Comparison of ENCODE assay signal across 9 cellular contexts in the genomic region with DNA sequence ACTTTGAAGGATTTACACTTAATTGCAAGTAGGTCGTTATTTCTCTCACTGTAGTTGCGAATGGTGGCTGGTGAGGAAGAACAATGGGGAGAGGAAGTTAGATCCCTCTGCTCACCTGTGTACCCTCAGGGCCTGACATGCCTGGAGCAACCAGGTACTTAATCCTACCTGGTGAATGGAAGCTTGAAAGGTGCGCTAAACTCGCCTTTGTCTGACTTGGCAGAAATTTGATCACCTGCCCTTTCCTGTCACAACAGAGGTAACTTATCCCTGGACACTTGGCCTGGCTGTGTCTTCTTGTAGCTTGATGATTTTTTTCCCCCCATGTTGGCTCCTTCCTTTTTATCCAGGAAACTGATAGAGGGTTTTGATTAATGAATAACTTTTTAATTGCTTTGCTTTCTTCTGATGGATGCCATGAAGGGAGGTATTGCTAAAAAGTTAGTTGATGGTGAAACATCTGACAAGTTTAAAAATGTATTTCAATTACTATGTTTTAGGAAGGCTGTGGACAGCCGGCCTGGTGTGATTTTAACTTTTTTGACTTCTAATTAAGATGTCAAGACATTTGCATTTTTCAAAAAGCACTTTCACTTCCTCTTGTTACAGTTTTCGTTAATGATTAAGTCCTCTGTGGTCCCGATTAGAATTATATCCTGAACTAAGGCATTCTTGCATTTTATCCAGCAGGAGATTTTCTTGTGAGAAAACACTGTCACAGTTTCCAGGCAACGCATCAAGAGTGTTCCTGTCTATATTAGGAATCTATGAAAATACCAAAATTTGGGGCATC. TPM values are rescaled to one million over a fixed set of nuclear protein-coding genes. Genes with fewer than 3 reads are reported as not detected.
A peak's percentile ranks its signal among the peaks of the same experiment; 100 is the strongest.
DNase-seq lines count a peak whose midpoint lies in the region; ATAC-seq and TF ChIP-seq lines count a peak whose summit lies in the region.
"Had no signal": no experiment of that assay in that cellular context is flagged by ENCODE, and none has a peak within 500 bp of the region (broad histone marks: within the 10 kb centered on the region; RNA-seq: fewer than 3 reads in every experiment).

No MANE protein-coding gene starts in this region.

- H3K27ac Mint-ChIP-seq in glutamatergic neuron (ENCODE audit: unreplicated experiment): no peak overlapping the region
- H3K27ac Mint-ChIP-seq: T-cell had no signal

- H3K4me1 ChIP-seq in lower lobe of right lung: no peaks in the 10 kb centered on the region

- TF ChIP-seq CTCF in lower lobe of right lung (IDR thresholded peaks at IDR 0.05): no peak
- no peak for TF ChIP-seq CTCF in glutamatergic neuron (IDR thresholded peaks at IDR 0.05; ENCODE audit: partially characterized antibody, unreplicated experiment)

- intact Hi-C loops in lower lobe of right lung (cut with DNase I): no loop called here

- no peak overlapping the region for H3K27ac ChIP-seq in lower lobe of right lung

- no peak overlapping the region for H3K4me3 Mint-ChIP-seq in glutamatergic neuron (ENCODE audit: unreplicated experiment)
- H3K4me3 Mint-ChIP-seq: T-cell had no signal

- peak; percentile 84 for ATAC-seq in GM18861 (IDR thresholded peaks at IDR 0.05; ENCODE audit: unreplicated experiment)
- peak; percentile 81 for ATAC-seq in HG02759 (IDR thresholded peaks at IDR 0.05; ENCODE audit: unreplicated experiment)
- ATAC-seq in lower lobe of right lung: peak; percentile 40 to 48
- ATAC-seq: T-cell had no signal

- H3K36me3 Mint-ChIP-seq in glutamatergic neuron (ENCODE audit: unreplicated experiment): peaks cover 11% of the 10 kb centered on the region

- H3K4me3 ChIP-seq in lower lobe of right lung: no peak overlapping the region

- H3K27me3 ChIP-seq in lower lobe of right lung (ENCODE audit: low read depth): no peaks in the 10 kb centered on the region

- H3K9me3 ChIP-seq in lower lobe of right lung: no peaks in the 10 kb centered on the region

- H3K4me1 Mint-ChIP-seq in glutamatergic neuron (ENCODE audit: low read depth, unreplicated experiment): no peaks in the 10 kb centered on the region

- H3K9me3 Mint-ChIP-seq in glutamatergic neuron (ENCODE audit: unreplicated experiment): peaks cover 2% of the 10 kb centered on the region

- peaks cover 4% of the 10 kb centered on the region for H3K27me3 Mint-ChIP-seq in glutamatergic neuron (ENCODE audit: unreplicated experiment)

- H3K36me3 ChIP-seq in lower lobe of right lung: no peaks in the 10 kb centered on the region

- DNase-seq in NCI-H2081 (lab: John Stamatoyannopoulos, UW) (peak; percentile 55 to 86), lower lobe of right lung (no peak), pons (ENCODE audit: low spot score) (no peak), glutamatergic neuron (no peak)
- no peak for DNase-seq in stimulated activated CD4-positive, alpha-beta T cell treated with anti-CD3 and anti-CD28 coated beads, Interleukin-4, amount 100 ng/mL, for 4 hours
- DNase-seq in effector CD4-positive, alpha-beta T cell: no peak
- DNase-seq: T-cell had no signal

RNA-seq across cellular contexts. Expression of gene SGPP2, which starts 9.2 kb away (rescaled TPM):
- total RNA-seq in lower lobe of right lung (23.9 TPM), glutamatergic neuron (ENCODE audit: unreplicated experiment) (2.1 TPM)

Comparison
In these comparisons a context has a peak if more than half of its experiments do, and no peak if none do; other contexts are left out.
1. DNase-seq: peak in NCI-H2081 (2 of 2); none in lower lobe of right lung (single experiment), pons (single experiment), glutamatergic neuron (single experiment), stimulated activated CD4-positive, alpha-beta T cell treated with anti-CD3 and anti-CD28 coated beads, Interleukin-4, amount 100 ng/mL, for 4 hours (0 of 2) and effector CD4-positive, alpha-beta T cell (single experiment).
2. Peak in every context shown above with its lines, with median percentiles within 50 percentile points of each other: ATAC-seq.